Comparison of ENCODE assay signal across 8 cellular contexts in genomic region chr2:85678794-85679672, GRCh38. TPM values are rescaled to one million over a fixed set of nuclear protein-coding genes. Genes with fewer than 3 reads are reported as not detected.
DNase-seq lines count a peak whose midpoint lies in the region; ATAC-seq and TF ChIP-seq lines count a peak whose summit lies in the region.

No MANE protein-coding gene starts in this region.

- peak overlapping the region; percentile 63 for H3K4me2 ChIP-seq in osteoblast (ENCODE audit: insufficient read depth, low read length)

- DNase-seq in CD1c-positive myeloid dendritic cell (ENCODE audit: extremely low spot score) (peak; percentile 81), Kasumi-1 (lab: John Stamatoyannopoulos, UW) (peak; percentile 8 to 25), RWPE2 (ENCODE audit: low spot score) (no peak), osteoblast (ENCODE audit: insufficient read length, low spot score, missing footprints) (peak; percentile 96), suprapubic skin (ENCODE audit: low spot score in 2 of 2) (peak; percentile 93 to 95)
- DNase-seq in activated effector memory CD4-positive, alpha-beta T cell treated with anti-CD3 and anti-CD28 coated beads, Interleukin-2, amount 50 U/mL, for 16 hours: peak; percentile 91

- WGBS in gastroesophageal sphincter (ENCODE audit: low coverage in 1 of 2), 2 donors: 12 to 26% methylated on average over 3 to 14 of the region's 25 CpGs
- 21% methylated on average over 24 of the region's 25 CpGs for WGBS in suprapubic skin

- H3K4me3 ChIP-seq in RWPE2 (ENCODE audit: severe bottlenecking): no peak overlapping the region
- H3K4me3 ChIP-seq in gastroesophageal sphincter: no peak overlapping the region
- H3K4me3 ChIP-seq in osteoblast (ENCODE audit: insufficient read depth, low read length): no peak overlapping the region
- H3K4me3 ChIP-seq in suprapubic skin: no peak overlapping the region

- peak; percentile 97 for TF ChIP-seq CTCF in RWPE2 (IDR thresholded peaks at IDR 0.05; ENCODE audit: poor library complexity, severe bottlenecking)
- peak in 3 of 4 experiments; percentile 95 to 98 (median 96) for TF ChIP-seq CTCF in gastroesophageal sphincter (IDR thresholded peaks at IDR 0.05)
- peak; percentile 91 for TF ChIP-seq CTCF in osteoblast (IDR thresholded peaks at IDR 0.05; ENCODE audit: extremely low read depth, low read depth, low read length)
- TF ChIP-seq CTCF in suprapubic skin (IDR thresholded peaks at IDR 0.05): peak; percentile 86 to 99

- ATAC-seq in GM19467 (IDR thresholded peaks at IDR 0.05; ENCODE audit: unreplicated experiment): peak; percentile 70
- peak; percentile 90 for ATAC-seq in RWPE2 (ENCODE audit: low read depth)
- peak; percentile 90 for ATAC-seq in gastroesophageal sphincter

- H4K20me1 ChIP-seq in osteoblast (ENCODE audit: insufficient read depth, low read length): no peaks in the 10 kb centered on the region

- TF ChIP-seq EP300 in gastroesophageal sphincter (IDR thresholded peaks at IDR 0.05) (no peak), suprapubic skin (IDR thresholded peaks at IDR 0.05) (no peak)

- TF ChIP-seq POLR2A in gastroesophageal sphincter (IDR thresholded peaks at IDR 0.05) (no peak), suprapubic skin (IDR thresholded peaks at IDR 0.05) (no peak)

- H3K4me1 ChIP-seq in RWPE2 (ENCODE audit: insufficient read depth, poor library complexity, severe bottlenecking) (peaks cover 6% of the 10 kb centered on the region), gastroesophageal sphincter (peaks cover 0 to 24% (median 0%) of the 10 kb centered on the region in 3 donors), osteoblast (ENCODE audit: insufficient read depth, low read length) (peaks cover 17% of the 10 kb centered on the region), suprapubic skin (peaks cover 11% of the 10 kb centered on the region)

- H3K27ac ChIP-seq in RWPE2 (ENCODE audit: poor library complexity, severe bottlenecking) (no peak overlapping the region), gastroesophageal sphincter (peak overlapping the region in 2 of 4 donors; percentile 28 to 39), osteoblast (ENCODE audit: low read depth, low read length) (no peak overlapping the region), suprapubic skin (no peak overlapping the region)

- no peaks in the 10 kb centered on the region for H3K36me3 ChIP-seq in RWPE2 (ENCODE audit: low read depth)
- H3K36me3 ChIP-seq in gastroesophageal sphincter: no peaks in the 10 kb centered on the region
- H3K36me3 ChIP-seq in osteoblast (ENCODE audit: insufficient read depth, low read length): no peaks in the 10 kb centered on the region
- no peaks in the 10 kb centered on the region for H3K36me3 ChIP-seq in suprapubic skin

- H2AFZ ChIP-seq in osteoblast (ENCODE audit: low read length): no peak overlapping the region

- H3K27me3 ChIP-seq in RWPE2 (ENCODE audit: insufficient read depth, poor library complexity, severe bottlenecking) (no peaks in the 10 kb centered on the region), gastroesophageal sphincter (no peaks in the 10 kb centered on the region), osteoblast (ENCODE audit: insufficient read depth, low read length) (no peaks in the 10 kb centered on the region), suprapubic skin (no peaks in the 10 kb centered on the region)

- H3K9me3 ChIP-seq in RWPE2 (ENCODE audit: severe bottlenecking) (no peaks in the 10 kb centered on the region), gastroesophageal sphincter (no peaks in the 10 kb centered on the region), osteoblast (ENCODE audit: low read depth, low read length) (no peaks in the 10 kb centered on the region), suprapubic skin (no peaks in the 10 kb centered on the region)

- no peaks in the 10 kb centered on the region for H3K79me2 ChIP-seq in osteoblast (ENCODE audit: insufficient read depth, low read length)

RNA-seq across cellular contexts. Expression of gene SFTPB, which starts 11.0 kb away (rescaled TPM):
- total RNA-seq in gastroesophageal sphincter: not detected
- not detected in 2 replicates for total RNA-seq in osteoblast
- total RNA-seq in suprapubic skin: not detected

RNA-seq across cellular contexts. Expression of gene GNLY, which starts 15.1 kb away (rescaled TPM):
- total RNA-seq in gastroesophageal sphincter (1 to 10 TPM in 1 of 4 donors, under 1 TPM in 1, not detected in 2; 0.54 to 3.1 TPM), osteoblast (not detected in 2 replicates), suprapubic skin (1 to 10 TPM in 3 of 4 donors, not detected in 1; 1.6 to 4.8 (median 1.9) TPM)
